In genomic region chr15:29698030-29698701, GRCh38 we compare ENCODE assay signal across 15 cellular contexts.
DNase-seq lines count a peak whose midpoint lies in the region; ATAC-seq, FAIRE-seq and TF ChIP-seq lines count a peak whose summit lies in the region.
"Had no signal": no experiment of that assay in that cellular context is flagged by ENCODE, and none has a peak within 500 bp of the region (broad histone marks: within the 10 kb centered on the region; RNA-seq: fewer than 3 reads in every experiment).

No MANE protein-coding gene starts in this region.

- TF ChIP-seq POLR2A in HepG2 (IDR thresholded peaks at IDR 0.05; ENCODE audit: insufficient read depth in 1 of 2, low read depth in 2 of 2, low read length in 2 of 2) = no peak

- TF ChIP-seq CTCF in D721Med (IDR thresholded peaks at IDR 0.05; ENCODE audit: insufficient read depth, missing control alignments) (no peak), mammary epithelial cell (conservative IDR thresholded peaks at IDR 0.05 in 1 of 2, IDR thresholded peaks at IDR 0.05 in 1 of 2; ENCODE audit: extremely low read depth in 1 of 2, insufficient read depth in 1 of 2, low read depth in 1 of 2, low read length in 2 of 2) (no peak), HepG2 (CRISPR knock-in tag; IDR thresholded peaks at IDR 0.05) (no peak)

- CTCF ChIA-PET in mammary epithelial cell (lab: Charles Lee; ENCODE audit: low non-redundant PET) = no interaction called here
- CTCF ChIA-PET in HepG2 (lab: Yijun Ruan, JAX; ENCODE audit: low intra/inter-chr PET ratio, low total read pairs) = no interaction called here
- CTCF ChIA-PET in HEK293T (lab: Yijun Ruan, JAX) = no interaction called here

- no peaks in the 10 kb centered on the region for H3K79me2 ChIP-seq in mammary epithelial cell (ENCODE audit: insufficient read depth, low read length)
- no peaks in the 10 kb centered on the region for H3K79me2 ChIP-seq in HepG2 (ENCODE audit: insufficient read depth, low read length)

- H3K36me3 ChIP-seq in mammary epithelial cell (ENCODE audit: insufficient read depth, low read length) (peaks cover 16% of the 10 kb centered on the region), HepG2 (replicated peaks in 1 of 2; ENCODE audit: control insufficient read depth in 1 of 2, insufficient read depth in 2 of 2, low read length in 2 of 2) (peaks cover 0 to 2% of the 10 kb centered on the region in 2 experiments; a peak in 2 of 5 replicates)

- TF ChIP-seq EP300 in HepG2 (IDR thresholded peaks at IDR 0.05; ENCODE audit: low read depth in 2 of 2, low read length in 2 of 2) = no peak
- TF ChIP-seq EP300 in HepG2 (CRISPR knock-in tag; IDR thresholded peaks at IDR 0.05; ENCODE audit: borderline replicate concordance) = no peak

- H3K4me3 ChIP-seq in mammary epithelial cell (replicated peaks in 1 of 3; ENCODE audit: insufficient read depth in 1 of 3, low read depth in 2 of 3, low read length in 3 of 3) (no peak overlapping the region), HepG2 (replicated peaks in 1 of 3; ENCODE audit: insufficient read depth in 1 of 3, low read depth in 2 of 3, low read length in 3 of 3) (no peak overlapping the region)
- H3K4me3 ChIP-seq: tibial artery had no signal

- POLR2A ChIA-PET in HepG2 (lab: Yijun Ruan, JAX) = no interaction called here
- POLR2A ChIA-PET in HEK293T (lab: Yijun Ruan, JAX) = no interaction called here

- DNase-seq in D721Med (ENCODE audit: insufficient read length, low spot score) (no peak), NCI-H2029 (lab: John Stamatoyannopoulos, UW) (peak; percentile 75), mammary epithelial cell (peak; percentile 81), HepG2 (ENCODE audit: low spot score) (peak; percentile 61), Right ventricle myocardium inferior (ENCODE audit: missing footprints) (no peak), HEK293T (ENCODE audit: extremely low spot score) (no peak), dedifferentiated amniotic fluid mesenchymal stem cell (ENCODE audit: extremely low spot score) (no peak)
- DNase-seq: activated T-cell treated with anti-CD3 and anti-CD28 coated beads, Interleukin-2, amount 50 U/mL, for 24 hours; effector memory CD4-positive, alpha-beta T cell; NCI-H1048; stimulated activated CD4-positive, alpha-beta T cell treated with anti-CD3 and anti-CD28 coated beads, Interleukin-2, amount 100 ng/mL, for 24 hours; tibial artery had no signal

- in situ Hi-C loops in mammary epithelial cell (cut with MboI; ENCODE audit: low sequenced_read_pairs in 2 of 2) (loop anchor here in 1 of 2 donors (10.0 kb wide), 1 partner anchor 227 kb away; no protein-coding TSS in a partner anchor), HepG2 (cut with HindIII; ENCODE audit: extremely low pct_ligation_motif_present, low pct_unique_long_range_greater_than_20kb) (no loop called here)

- dilution Hi-C loops in mammary epithelial cell (cut with HindIII; ENCODE audit: low sequenced_read_pairs) = no loop called here

- FAIRE-seq in D721Med (lab: Jason Lieb, UNC) = peak; percentile 96
- FAIRE-seq in HepG2 (lab: Jason Lieb, UNC) = no peak
- FAIRE-seq: G401.6, GM19239 had no signal

- no peak for TF ChIP-seq RAD21 in HepG2 (CRISPR knock-in tag; IDR thresholded peaks at IDR 0.05)

- BruUV-seq in mammary epithelial cell (replicated peaks; lab: Mats Ljungman, UMichigan) (no TSS peak), HepG2 (replicated peaks; lab: Mats Ljungman, UMichigan) (no TSS peak)

- H3K27me3 ChIP-seq in mammary epithelial cell (ENCODE audit: insufficient read depth, low read length) = no peaks in the 10 kb centered on the region
- no peaks in the 10 kb centered on the region for H3K27me3 ChIP-seq in HepG2 (ENCODE audit: control insufficient read depth in 1 of 2, insufficient read depth in 2 of 2, low read length in 2 of 2)
- H3K27me3 ChIP-seq: tibial artery had no signal

- no peak overlapping the region for H3K27ac ChIP-seq in mammary epithelial cell (ENCODE audit: insufficient read depth, low read depth, low read length)
- H3K27ac ChIP-seq in HepG2 (ENCODE audit: extremely low read length, insufficient read depth, low read length) = no peak overlapping the region
- H3K27ac ChIP-seq: tibial artery had no signal

- H3K4me2 ChIP-seq in mammary epithelial cell (ENCODE audit: insufficient read depth, low read depth, low read length) (no peak overlapping the region), HepG2 (ENCODE audit: low read depth, low read length) (no peak overlapping the region)

- no peaks in the 10 kb centered on the region for H3K9me3 ChIP-seq in mammary epithelial cell (replicated peaks; ENCODE audit: insufficient read depth, low read length)
- H3K9me3 ChIP-seq in HepG2 (ENCODE audit: low read length) = no peaks in the 10 kb centered on the region
- H3K9me3 ChIP-seq: tibial artery had no signal

- intact Hi-C loops in mammary epithelial cell (cut with micrococcal nuclease) = no loop called here
- intact Hi-C loops in HepG2 (cut with micrococcal nuclease; ENCODE audit: unreplicated experiment) = loop anchor here (5.0 to 10.0 kb wide), 2 partner anchors 39 to 117 kb away; no protein-coding TSS in a partner anchor
- intact Hi-C loops in Right ventricle myocardium inferior (cut with DNase I) = no loop called here

- peak; percentile 59 for ATAC-seq in HepG2
- ATAC-seq in HG03342 (IDR thresholded peaks at IDR 0.05; ENCODE audit: unreplicated experiment) = no peak
- ATAC-seq in Right ventricle myocardium inferior = no peak

- no peaks in the 10 kb centered on the region for H3K4me1 ChIP-seq in mammary epithelial cell (ENCODE audit: insufficient read depth, low read length)
- peaks cover 47% of the 10 kb centered on the region for H3K4me1 ChIP-seq in HepG2 (ENCODE audit: insufficient read depth, low read length)
- H3K4me1 ChIP-seq: tibial artery had no signal

- H4K20me1 ChIP-seq in mammary epithelial cell (ENCODE audit: insufficient read depth, low read length) (no peaks in the 10 kb centered on the region), HepG2 (ENCODE audit: insufficient read depth, low read length) (no peaks in the 10 kb centered on the region; the same call in 1 of the 2 replicates)

- H3K9ac ChIP-seq in mammary epithelial cell (ENCODE audit: insufficient read depth, low read length) (no peak overlapping the region), HepG2 (ENCODE audit: insufficient read depth, low read depth, low read length) (no peak overlapping the region)

- WGBS in mammary epithelial cell (ENCODE audit: low coverage, missing lambda C conversion rate) = 85% methylated on average over 12 of the region's 12 CpGs
- 78% methylated on average over 11 of the region's 12 CpGs for whole genome bisulfite sequencing in HepG2 (ENCODE audit: low lambda C conversion rate)

- H2AFZ ChIP-seq in mammary epithelial cell (ENCODE audit: low read depth, low read length) (no peak overlapping the region), HepG2 (ENCODE audit: low read length) (no peak overlapping the region)

TF ChIP-seq in HepG2, 621 proteins besides CTCF, POLR2A, EP300 and RAD21 (continues in another document):
- TF ChIP-seq ZNF619 (CRISPR knock-in tag; IDR thresholded peaks at IDR 0.05) (no peak), ZNF720 (CRISPR knock-in tag; IDR thresholded peaks at IDR 0.05) (no peak), ZNF552 (CRISPR knock-in tag; IDR thresholded peaks at IDR 0.05; ENCODE audit: borderline replicate concordance) (no peak), FOSL2 (CRISPR knock-in tag; IDR thresholded peaks at IDR 0.05) (peak; percentile 48), MTF2 (CRISPR knock-in tag; IDR thresholded peaks at IDR 0.05; ENCODE audit: borderline replicate concordance) (no peak), TRIM24 (CRISPR knock-in tag; IDR thresholded peaks at IDR 0.05) (no peak), ZNF224 (CRISPR knock-in tag; IDR thresholded peaks at IDR 0.05) (no peak)

TF ChIP-seq in HEK293T, 16 proteins besides CTCF, POLR2A, EP300 and RAD21:
- TF ChIP-seq FOXA1 (IDR thresholded peaks at IDR 0.05) = no peak

Comparison
In these comparisons a context has a peak if more than half of its experiments do, and no peak if none do; other contexts are left out.
1. DNase-seq: peak in NCI-H2029 (single experiment), mammary epithelial cell (single experiment) and HepG2 (single experiment); none in D721Med (single experiment), Right ventricle myocardium inferior (single experiment), HEK293T (single experiment) and dedifferentiated amniotic fluid mesenchymal stem cell (single experiment).